ENCODE assay signal across 8 cellular contexts in genomic region chr7:6589829-6590644, GRCh38. TPM values are rescaled to one million over a fixed set of nuclear protein-coding genes. Genes with fewer than 3 reads are reported as not detected.
DNase-seq lines count a peak whose midpoint lies in the region; ATAC-seq and TF ChIP-seq lines count a peak whose summit lies in the region.

INTS15 (plus strand) TSS chr7:6590021; CDS start chr7:6590284, 263 bp downstream.

- H3K4me3 Mint-ChIP-seq in GM23338 (peak within 1 kb of the TSS; percentile 88), osteocyte (ENCODE audit: unreplicated experiment) (peak within 1 kb of the TSS; percentile 94)
- H3K4me3 Mint-ChIP-seq in activated naive CD4-positive, alpha-beta T cell treated with anti-CD3 and anti-CD28 coated beads, Interleukin-2, amount 10 ng/mL, durations not matched to agents 7 days and 5 days: peak within 1 kb of the TSS; percentile 86

- H3K4me1 ChIP-seq in GM23338 (ENCODE audit: insufficient read depth): 0 out of 2 replicates have a peak, but pooled peaks cover 4% of the 10 kb centered on the region
- H3K4me1 ChIP-seq in thoracic aorta (ENCODE audit: control insufficient read depth in 1 of 2, low read depth in 2 of 2): peaks cover 11 to 24% of the 10 kb centered on the region in 2 donors

- peak within 1 kb of the TSS; percentile 96 for H3K4me2 ChIP-seq in GM23338

- H3K27ac Mint-ChIP-seq in GM23338 (no peak within 1 kb of the TSS), osteocyte (ENCODE audit: unreplicated experiment) (peak within 1 kb of the TSS; percentile 91)
- H3K27ac Mint-ChIP-seq in activated naive CD4-positive, alpha-beta T cell treated with anti-CD3 and anti-CD28 coated beads, Interleukin-2, amount 10 ng/mL, durations not matched to agents 7 days and 5 days: peak within 1 kb of the TSS; percentile 90

- H3K9me3 ChIP-seq in SK-N-MC (ENCODE audit: low read depth, low read length) (no peaks in the 10 kb centered on the region), thoracic aorta (no peaks in the 10 kb centered on the region)

- H3K9me2 ChIP-seq in GM23338 (ENCODE audit: insufficient read depth): no peaks in the 10 kb centered on the region

- peak; percentile 24 for DNase-seq in GM04503 (ENCODE audit: low read depth)
- DNase-seq in GM23338 (ENCODE audit: low spot score): peak; percentile 88
- DNase-seq in Kasumi-1 (lab: John Stamatoyannopoulos, UW): peak; percentile 8 to 26
- DNase-seq in SK-N-MC (ENCODE audit: low read depth, low spot score): no peak
- DNase-seq in activated naive CD4-positive, alpha-beta T cell treated with anti-CD3 and anti-CD28 coated beads, Interleukin-2, amount 10 ng/mL, durations not matched to agents 7 days and 5 days: peak; percentile 84
- no peak for DNase-seq in glomerular endothelial cell (ENCODE audit: extremely low read depth, low read depth, low spot score)
- DNase-seq in osteocyte (ENCODE audit: extremely low spot score, unreplicated experiment): peak; percentile 94
- DNase-seq in thoracic aorta (ENCODE audit: low spot score): no peak

- TF ChIP-seq CTCF in GM23338 (conservative IDR thresholded peaks at IDR 0.05; ENCODE audit: low read depth in 2 of 2): peak; percentile 29 to 70; a peak in 3 of 4 replicates
- peak; percentile 81 for TF ChIP-seq CTCF in osteocyte (IDR thresholded peaks at IDR 0.05)
- TF ChIP-seq CTCF in thoracic aorta (IDR thresholded peaks at IDR 0.05): peak; percentile 63

- peak within 1 kb of the TSS; percentile 88 for H3K9ac ChIP-seq in SK-N-MC (ENCODE audit: insufficient read length)

- ATAC-seq in GM23338 (peak; percentile 89), thoracic aorta (ENCODE audit: insufficient number of reproducible peaks, low FRiP score, low read depth) (peak; percentile 91)

- H3K27ac ChIP-seq in GM23338 (ENCODE audit: low read depth) (no peak within 1 kb of the TSS), SK-N-MC (no peak within 1 kb of the TSS), thoracic aorta (peak within 1 kb of the TSS; percentile 81 to 82)

- H4K20me1 ChIP-seq in GM23338 (replicated peaks; ENCODE audit: insufficient read depth): peaks cover 11% of the 10 kb centered on the region; the same call in 1 of the 2 replicates

- H3K4me3 ChIP-seq in GM23338 (peak within 1 kb of the TSS; percentile 95), SK-N-MC (peak within 1 kb of the TSS; percentile 96), thoracic aorta (peak within 1 kb of the TSS; percentile 95)

- peaks cover 10% of the 10 kb centered on the region; the same call in 1 of the 2 replicates for H3K36me3 ChIP-seq in GM23338 (ENCODE audit: insufficient read depth)
- peaks cover 18% of the 10 kb centered on the region; the same call in 1 of the 2 replicates for H3K36me3 ChIP-seq in SK-N-MC (ENCODE audit: insufficient read depth, low read length)
- peaks cover 34% of the 10 kb centered on the region for H3K36me3 ChIP-seq in thoracic aorta

- H3K9me3 Mint-ChIP-seq in GM23338 (no peaks in the 10 kb centered on the region), osteocyte (ENCODE audit: unreplicated experiment) (no peaks in the 10 kb centered on the region)
- H3K9me3 Mint-ChIP-seq in activated naive CD4-positive, alpha-beta T cell treated with anti-CD3 and anti-CD28 coated beads, Interleukin-2, amount 10 ng/mL, durations not matched to agents 7 days and 5 days: no peaks in the 10 kb centered on the region

- H3K27me3 Mint-ChIP-seq in GM23338 (ENCODE audit: insufficient read depth, low read depth, poor library complexity): peaks cover 3% of the 10 kb centered on the region
- H3K27me3 Mint-ChIP-seq in activated naive CD4-positive, alpha-beta T cell treated with anti-CD3 and anti-CD28 coated beads, Interleukin-2, amount 10 ng/mL, durations not matched to agents 7 days and 5 days: no peaks in the 10 kb centered on the region
- no peaks in the 10 kb centered on the region for H3K27me3 Mint-ChIP-seq in osteocyte (ENCODE audit: unreplicated experiment)

- peaks cover 65% of the 10 kb centered on the region for H3K36me3 Mint-ChIP-seq in GM23338 (ENCODE audit: low read depth)
- peaks cover 54% of the 10 kb centered on the region for H3K36me3 Mint-ChIP-seq in activated naive CD4-positive, alpha-beta T cell treated with anti-CD3 and anti-CD28 coated beads, Interleukin-2, amount 10 ng/mL, durations not matched to agents 7 days and 5 days
- H3K36me3 Mint-ChIP-seq in osteocyte (ENCODE audit: unreplicated experiment): peaks cover 33% of the 10 kb centered on the region

- H3K79me2 ChIP-seq in GM23338 (replicated peaks; ENCODE audit: insufficient read depth): peaks cover 8% of the 10 kb centered on the region; the same call in 1 of the 2 replicates

- H3K4me1 Mint-ChIP-seq in GM23338 (peaks cover 8% of the 10 kb centered on the region; the same call in 2 of the 3 replicates), osteocyte (ENCODE audit: unreplicated experiment) (peaks cover 15% of the 10 kb centered on the region)
- peaks cover 21% of the 10 kb centered on the region for H3K4me1 Mint-ChIP-seq in activated naive CD4-positive, alpha-beta T cell treated with anti-CD3 and anti-CD28 coated beads, Interleukin-2, amount 10 ng/mL, durations not matched to agents 7 days and 5 days

- no peaks in the 10 kb centered on the region for H3K27me3 ChIP-seq in GM23338 (ENCODE audit: insufficient read depth)
- H3K27me3 ChIP-seq in thoracic aorta (replicated peaks; ENCODE audit: insufficient read depth): no peaks in the 10 kb centered on the region

- H2AFZ ChIP-seq in GM23338: peak within 1 kb of the TSS; percentile 90

- H3F3A ChIP-seq in GM23338 (replicated peaks; ENCODE audit: low read depth): peaks cover 5% of the 10 kb centered on the region; the same call in 1 of the 2 replicates

- CTCF ChIA-PET in activated naive CD4-positive, alpha-beta T cell treated with anti-CD3 and anti-CD28 coated beads, Interleukin-2, amount 10 ng/mL, durations not matched to agents 7 days and 5 days (lab: Charles Lee): interaction anchor here (1.2 to 2.4 kb wide), 7 partner anchors 9 to 734 kb away, joined by 3 to 12 read pairs (median 6); partner anchors contain the start of gene ZDHHC4

TF ChIP-seq in GM23338, 12 proteins besides CTCF, POLR2A, EP300 and RAD21:
- TF ChIP-seq EZH2 (IDR thresholded peaks at IDR 0.05; ENCODE audit: low read depth, unreplicated experiment): no peak
- TF ChIP-seq POLR2AphosphoS5 (IDR thresholded peaks at IDR 0.05; ENCODE audit: low read depth): peak; percentile 66

RNA-seq across cellular contexts. Expression of gene INTS15, which starts in this region (rescaled TPM):
- 27.0 and 30.6 TPM in 2 replicates for total RNA-seq in GM23338 (2014; rRNA removed; shearing (Covaris generic))
- 7.0 and 8.1 TPM in 2 replicates for polyA plus RNA-seq in GM23338 (2016; fragmentation: Nextera tagmentation; extraction: Ambion mirVana)
- 24.1 and 30.9 TPM in 2 replicates for total RNA-seq in glomerular endothelial cell
- total RNA-seq in osteocyte: 36.5 and 40.3 TPM in 2 replicates
- 10 to 100 TPM; 37.2 to 45.4 TPM for total RNA-seq in thoracic aorta

Comparison
In these comparisons a context has a peak if more than half of its experiments do, and no peak if none do; other contexts are left out.
1. DNase-seq: peak in GM04503 (single experiment), GM23338 (single experiment), Kasumi-1 (2 of 2), activated naive CD4-positive, alpha-beta T cell treated with anti-CD3 and anti-CD28 coated beads, Interleukin-2, amount 10 ng/mL, durations not matched to agents 7 days and 5 days (single experiment) and osteocyte (single experiment); none in SK-N-MC (single experiment), glomerular endothelial cell (single experiment) and thoracic aorta (single experiment).
2. H3K27ac ChIP-seq: peak in thoracic aorta (2 of 2); none in GM23338 (single experiment) and SK-N-MC (single experiment).
3. Peak in every context shown above with its lines, with median percentiles within 50 percentile points of each other: H3K4me3 ChIP-seq, H3K4me3 Mint-ChIP-seq and CTCF ChIP-seq.